In the genomic region with DNA sequence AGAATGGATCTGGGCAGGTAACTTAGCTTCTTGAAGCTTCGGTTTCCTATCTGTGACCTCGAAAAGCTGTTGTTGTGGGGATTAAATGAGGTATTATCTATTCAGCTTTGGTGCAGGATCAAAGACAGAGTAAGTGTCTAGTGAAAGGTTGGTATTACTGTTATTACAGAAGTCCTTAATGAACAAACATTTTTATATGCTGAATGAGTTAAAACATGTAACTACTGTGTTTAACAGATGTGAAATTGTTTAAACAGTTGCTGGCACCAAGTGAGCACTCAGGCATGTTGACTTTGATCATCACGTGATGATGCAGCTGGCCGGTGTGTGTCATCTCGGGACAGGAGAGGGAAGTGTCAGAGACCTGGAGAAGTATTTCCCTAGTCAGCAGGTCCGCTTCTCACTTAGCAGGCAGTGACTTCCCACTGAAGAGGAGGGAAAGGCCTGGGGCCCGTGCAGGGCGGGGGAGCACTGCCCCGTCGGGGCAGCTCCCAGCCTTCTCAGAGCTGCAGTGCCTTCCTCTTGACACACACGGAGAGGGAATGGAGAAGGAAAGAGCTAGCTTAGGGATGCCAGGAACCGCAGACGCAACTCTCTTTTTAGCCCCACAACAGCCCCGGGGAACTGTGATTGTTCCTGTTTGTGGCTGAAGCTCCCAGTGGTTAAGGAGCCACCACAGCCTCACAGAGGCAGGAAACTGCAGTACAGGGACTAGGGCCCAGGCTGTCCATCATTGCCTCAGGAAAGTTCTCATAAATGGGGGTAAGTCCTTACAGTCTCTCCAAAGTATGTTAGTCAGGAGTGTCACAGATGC, we compare ENCODE assay signal across 2 cellular contexts.
TF ChIP-seq lines count a peak whose summit lies in the region.

No MANE protein-coding gene starts in this region.

TF ChIP-seq in SK-N-SH, 30 proteins besides CTCF, POLR2A, EP300 and RAD21:
- TF ChIP-seq SIN3A (IDR thresholded peaks at IDR 0.05; ENCODE audit: borderline replicate concordance, low read depth, low read length) (no peak), FOXM1 (IDR thresholded peaks at IDR 0.05; ENCODE audit: low read depth) (no peak)
- TF ChIP-seq, protein P1, sequence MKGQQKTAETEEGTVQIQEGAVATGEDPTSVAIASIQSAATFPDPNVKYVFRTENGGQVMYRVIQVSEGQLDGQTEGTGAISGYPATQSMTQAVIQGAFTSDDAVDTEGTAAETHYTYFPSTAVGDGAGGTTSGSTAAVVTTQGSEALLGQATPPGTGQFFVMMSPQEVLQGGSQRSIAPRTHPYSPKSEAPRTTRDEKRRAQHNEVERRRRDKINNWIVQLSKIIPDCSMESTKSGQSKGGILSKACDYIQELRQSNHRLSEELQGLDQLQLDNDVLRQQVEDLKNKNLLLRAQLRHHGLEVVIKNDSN (IDR thresholded peaks at IDR 0.05; ENCODE audit: borderline replicate concordance, low read depth), result peak; percentile 53; the same call in 1 of the 2 replicates

TF ChIP-seq in SK-N-SH treated with all-trans-retinoic acid at 6 μM for 48 hours, 23 proteins besides CTCF, POLR2A, EP300 and RAD21:
- TF ChIP-seq ZNF8 (CRISPR knock-in tag; IDR thresholded peaks at IDR 0.05) (no peak), PPARA (CRISPR knock-in tag; IDR thresholded peaks at IDR 0.05; ENCODE audit: borderline replicate concordance) (no peak), ARNTL (CRISPR knock-in tag; IDR thresholded peaks at IDR 0.05; ENCODE audit: borderline replicate concordance, low read depth) (no peak), ESRRG (CRISPR knock-in tag; IDR thresholded peaks at IDR 0.05) (no peak), TOX (CRISPR knock-in tag; IDR thresholded peaks at IDR 0.05; ENCODE audit: borderline replicate concordance) (no peak), ZNF70 (CRISPR knock-in tag; IDR thresholded peaks at IDR 0.05) (no peak)
- TF ChIP-seq, protein P2, sequence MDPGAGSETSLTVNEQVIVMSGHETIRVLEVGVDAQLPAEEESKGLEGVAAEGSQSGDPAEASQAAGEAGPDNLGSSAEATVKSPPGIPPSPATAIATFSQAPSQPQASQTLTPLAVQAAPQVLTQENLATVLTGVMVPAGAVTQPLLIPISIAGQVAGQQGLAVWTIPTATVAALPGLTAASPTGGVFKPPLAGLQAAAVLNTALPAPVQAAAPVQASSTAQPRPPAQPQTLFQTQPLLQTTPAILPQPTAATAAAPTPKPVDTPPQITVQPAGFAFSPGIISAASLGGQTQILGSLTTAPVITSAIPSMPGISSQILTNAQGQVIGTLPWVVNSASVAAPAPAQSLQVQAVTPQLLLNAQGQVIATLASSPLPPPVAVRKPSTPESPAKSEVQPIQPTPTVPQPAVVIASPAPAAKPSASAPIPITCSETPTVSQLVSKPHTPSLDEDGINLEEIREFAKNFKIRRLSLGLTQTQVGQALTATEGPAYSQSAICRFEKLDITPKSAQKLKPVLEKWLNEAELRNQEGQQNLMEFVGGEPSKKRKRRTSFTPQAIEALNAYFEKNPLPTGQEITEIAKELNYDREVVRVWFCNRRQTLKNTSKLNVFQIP (CRISPR knock-in tag; IDR thresholded peaks at IDR 0.05; ENCODE audit: borderline replicate concordance, low read depth), result no peak
